ENCODE assay signal across 13 cellular contexts in the genomic region with DNA sequence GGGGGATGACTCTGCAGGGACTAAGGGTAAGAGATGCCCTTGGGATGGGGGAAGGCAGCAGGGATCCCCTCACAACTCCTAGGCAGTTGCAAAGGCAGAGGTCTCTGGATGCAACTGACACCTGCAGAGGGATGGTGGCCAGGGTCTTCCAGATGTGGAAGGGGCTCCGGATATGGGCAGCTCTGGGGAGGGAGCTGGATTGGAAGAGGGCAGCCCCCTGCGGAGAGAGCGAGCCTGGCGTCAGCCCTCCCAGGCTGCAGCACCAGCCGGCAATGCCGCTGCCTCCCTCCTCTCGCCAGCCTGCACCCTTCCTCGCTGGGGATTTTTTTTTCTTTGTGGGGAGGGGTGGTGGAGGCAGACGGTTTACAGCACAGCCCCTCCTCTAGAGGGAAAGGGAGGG. TPM values are rescaled to one million over a fixed set of nuclear protein-coding genes. Genes with fewer than 3 reads are reported as not detected.
DNase-seq lines count a peak whose midpoint lies in the region; ATAC-seq and TF ChIP-seq lines count a peak whose summit lies in the region.
"Had no signal": no experiment of that assay in that cellular context is flagged by ENCODE, and none has a peak within 500 bp of the region (broad histone marks: within the 10 kb centered on the region; RNA-seq: fewer than 3 reads in every experiment).

No MANE protein-coding gene starts in this region.

- H3K4me2 ChIP-seq in H9 (ENCODE audit: insufficient read depth, insufficient read length, low read length): peak overlapping the region; percentile 74
- H3K4me2 ChIP-seq in PC-3 (ENCODE audit: low read length): no peak overlapping the region

- H3K36me3 Mint-ChIP-seq in H9 (ENCODE audit: insufficient read depth in 1 of 3, low read depth in 3 of 3): no peaks in the 10 kb centered on the region

- no peak overlapping the region for H2BK15ac ChIP-seq in H9 (ENCODE audit: low read depth, low read length)

- POLR2A ChIA-PET in PC-3 (lab: Charles Lee; ENCODE audit: unreplicated experiment): no interaction called here

- no peak overlapping the region for H2BK120ac ChIP-seq in H9 (ENCODE audit: low read depth, low read length, poor library complexity, severe bottlenecking)

- no peak overlapping the region for H3K18ac ChIP-seq in H9 (ENCODE audit: insufficient read length, low read depth, low read length)

- H4K5ac ChIP-seq in H9 (ENCODE audit: insufficient read length, low read depth, low read length): no peak overlapping the region

- H3K27ac Mint-ChIP-seq in H9: no peak overlapping the region
- H3K27ac Mint-ChIP-seq: activated T-helper 17 cell treated with anti-CD3 and anti-CD28 coated beads, Interleukin-2, amount 50 U/mL, for 72 hours had no signal

- H3F3A ChIP-seq in PC-3 (ENCODE audit: low read length, unreplicated experiment): no peaks in the 10 kb centered on the region

- no peak overlapping the region for H3K23ac ChIP-seq in H9 (ENCODE audit: insufficient read length, low read depth, low read length)

- H3K9me3 ChIP-seq in H9 (ENCODE audit: control insufficient read depth, low read depth, low read length) (no peaks in the 10 kb centered on the region), ascending aorta (no peaks in the 10 kb centered on the region), thyroid gland (no peaks in the 10 kb centered on the region), PC-3 (ENCODE audit: low read length) (no peaks in the 10 kb centered on the region)
- H3K9me3 ChIP-seq: SJCRH30 had no signal

- H3K9ac ChIP-seq in H9 (ENCODE audit: extremely low read depth, insufficient read length, low read length): no peak overlapping the region
- H3K9ac ChIP-seq in PC-3 (ENCODE audit: low read length): no peak overlapping the region

- no peaks in the 10 kb centered on the region for H3K9me2 ChIP-seq in PC-3 (replicated peaks; ENCODE audit: low read length)

- TF ChIP-seq CTCF in H9 (conservative IDR thresholded peaks at IDR 0.05): no peak
- no peak for TF ChIP-seq CTCF in ascending aorta (IDR thresholded peaks at IDR 0.05)
- no peak for TF ChIP-seq CTCF in thyroid gland (IDR thresholded peaks at IDR 0.05)
- TF ChIP-seq CTCF in PC-3 (conservative IDR thresholded peaks at IDR 0.05; ENCODE audit: low read depth, low read length): no peak

- no peak overlapping the region for H4K91ac ChIP-seq in H9 (ENCODE audit: insufficient read length, low read depth, low read length)

- H2BK12ac ChIP-seq in H9 (ENCODE audit: insufficient read length, low read depth, low read length): no peak overlapping the region

- no peak overlapping the region for H2AK5ac ChIP-seq in H9 (ENCODE audit: insufficient read length, low read length)

- intact Hi-C loops in ascending aorta (cut with DNase I): no loop called here
- intact Hi-C loops in sciatic nerve (cut with DNase I): no loop called here
- intact Hi-C loops in thyroid gland (cut with DNase I): no loop called here
- intact Hi-C loops in PC-3 (cut with micrococcal nuclease): no loop called here

- no peaks in the 10 kb centered on the region; a peak in 1 of 5 replicates for H3K9me3 Mint-ChIP-seq in H9
- H3K9me3 Mint-ChIP-seq: activated T-helper 17 cell treated with anti-CD3 and anti-CD28 coated beads, Interleukin-2, amount 50 U/mL, for 72 hours had no signal

- H3K4ac ChIP-seq in H9 (ENCODE audit: low read depth, low read length): no peak overlapping the region

- no peak overlapping the region for H3K56ac ChIP-seq in H9 (ENCODE audit: insufficient read length, low read depth, low read length)

- H2BK5ac ChIP-seq in H9 (ENCODE audit: insufficient read length, low read length): no peak overlapping the region

- peaks cover 20% of the 10 kb centered on the region for H3K23me2 ChIP-seq in H9 (ENCODE audit: insufficient read length, low read depth, low read length, poor library complexity, severe bottlenecking)

- H3K4me3 ChIP-seq in ascending aorta: peak overlapping the region; percentile 80 to 98
- peak overlapping the region; percentile 41 for H3K4me3 ChIP-seq in iPS-11a (ENCODE audit: low read depth, low read length)
- H3K4me3 ChIP-seq in thyroid gland (replicated peaks in 1 of 3): no peak overlapping the region
- H3K4me3 ChIP-seq in PC-3 (ENCODE audit: low read length): no peak overlapping the region
- H3K4me3 ChIP-seq: SJCRH30 had no signal

- peaks cover 16% of the 10 kb centered on the region for H3K4me1 ChIP-seq in H9 (ENCODE audit: insufficient read depth, low read length)
- peaks cover 5% of the 10 kb centered on the region in 2 donors for H3K4me1 ChIP-seq in ascending aorta
- peaks cover 9 to 12% of the 10 kb centered on the region in 2 donors for H3K4me1 ChIP-seq in thyroid gland
- no peaks in the 10 kb centered on the region for H3K4me1 ChIP-seq in PC-3 (ENCODE audit: insufficient read depth, low read length)

- H3K4me1 Mint-ChIP-seq in H9: peaks cover 47 to 53% of the 10 kb centered on the region in 2 experiments
- H3K4me1 Mint-ChIP-seq: activated T-helper 17 cell treated with anti-CD3 and anti-CD28 coated beads, Interleukin-2, amount 50 U/mL, for 72 hours had no signal

- CTCF ChIA-PET in PC-3 (lab: Charles Lee): interaction anchor here (0.6 kb wide), 1 partner anchor 706 kb away, joined by 3 read pairs; no protein-coding TSS in a partner anchor

- no peaks in the 10 kb centered on the region for H3K79me1 ChIP-seq in H9 (ENCODE audit: insufficient read depth, low read depth, low read length, poor library complexity, severe bottlenecking)

- H3K79me2 ChIP-seq in H9 (ENCODE audit: insufficient read depth, low read length) (no peaks in the 10 kb centered on the region), PC-3 (ENCODE audit: low read length) (no peaks in the 10 kb centered on the region)

- H3T11ph ChIP-seq in H9 (ENCODE audit: low read length): no peak overlapping the region

- WGBS in H9 (ENCODE audit: extremely low coverage, insufficient read length, low lambda C conversion rate): no CpG with 5 or more reads among the region's 9 CpGs
- WGBS in thyroid gland, 2 donors: 5 to 14% methylated on average over 1 to 8 of the region's 9 CpGs

- H3K36me3 ChIP-seq in ascending aorta (no peaks in the 10 kb centered on the region), thyroid gland (no peaks in the 10 kb centered on the region), PC-3 (ENCODE audit: low read depth, low read length) (no peaks in the 10 kb centered on the region)
- H3K36me3 ChIP-seq: SJCRH30 had no signal

- H3K27me3 Mint-ChIP-seq in H9 (ENCODE audit: low read depth): peaks cover 55% of the 10 kb centered on the region

- H3K27me3 ChIP-seq in H9 (ENCODE audit: insufficient read depth, low read length) (peaks cover 2% of the 10 kb centered on the region; the same call in 1 of the 2 replicates), ascending aorta (no peaks in the 10 kb centered on the region), thyroid gland (peaks cover 7% of the 10 kb centered on the region), PC-3 (ENCODE audit: low read length) (peaks cover 45% of the 10 kb centered on the region)

- H3K27ac ChIP-seq in H9 (ENCODE audit: insufficient read length, low read depth, low read length): no peak overlapping the region
- H3K27ac ChIP-seq in ascending aorta: no peak overlapping the region
- no peak overlapping the region for H3K27ac ChIP-seq in thyroid gland
- no peak overlapping the region for H3K27ac ChIP-seq in PC-3 (ENCODE audit: low read length)
- H3K27ac ChIP-seq: SJCRH30 had no signal

- no peak overlapping the region for H3K14ac ChIP-seq in H9 (ENCODE audit: insufficient read depth, low read length)

- DNase-seq in H9 (no peak), ascending aorta (ENCODE audit: low spot score in 2 of 2) (no peak), sciatic nerve (ENCODE audit: low spot score) (no peak), thyroid gland (no peak), kidney tubule cell (ENCODE audit: low spot score) (no peak), PC-3 (no peak)
- DNase-seq: activated CD4-positive, CD25-positive, alpha-beta regulatory T cell; NCI-H69; SJCRH30 had no signal

- no peak overlapping the region for H2AFZ ChIP-seq in H9 (ENCODE audit: low read length)
- no peak overlapping the region for H2AFZ ChIP-seq in PC-3 (ENCODE audit: low read length)

- ATAC-seq in sciatic nerve (peak; percentile 12), PC-3 (no peak), HG02763 (IDR thresholded peaks at IDR 0.05; ENCODE audit: unreplicated experiment) (no peak)
- ATAC-seq: activated T-helper 17 cell treated with anti-CD3 and anti-CD28 coated beads, Interleukin-2, amount 50 U/mL, for 72 hours; HCT116 had no signal

- H2BK20ac ChIP-seq in H9 (ENCODE audit: low read depth, low read length, poor library complexity, severe bottlenecking): no peak overlapping the region

- BruUV-seq in PC-3 (replicated peaks; lab: Mats Ljungman, UMichigan): no TSS peak

- H4K20me1 ChIP-seq in H9 (ENCODE audit: control insufficient read depth, insufficient read depth, insufficient read length) (no peaks in the 10 kb centered on the region), PC-3 (ENCODE audit: low read length) (no peaks in the 10 kb centered on the region)

- no peak overlapping the region for H4K8ac ChIP-seq in H9 (replicated peaks; ENCODE audit: insufficient read length, low read depth, low read length)

- H3K4me3 Mint-ChIP-seq in H9: peak overlapping the region; percentile 63 to 84
- H3K4me3 Mint-ChIP-seq: activated T-helper 17 cell treated with anti-CD3 and anti-CD28 coated beads, Interleukin-2, amount 50 U/mL, for 72 hours had no signal

- TF ChIP-seq POLR2A in thyroid gland (IDR thresholded peaks at IDR 0.05): no peak

RNA-seq across cellular contexts. Expression of gene INSYN1, which starts 1.7 kb away (rescaled TPM):
- total RNA-seq in H9 (2021) (1.9 and 2.5 TPM in 2 replicates), ascending aorta (13.0 TPM), sciatic nerve (7.8 TPM), thyroid gland (1 to 10 TPM in 3 of 4 donors, under 1 TPM in 1; 0.83 to 2.5 (median 2.0) TPM), PC-3 (2014; rRNA removed) (not detected in 2 replicates)
- total RNA-seq: activated T-helper 17 cell treated with anti-CD3 and anti-CD28 coated beads, Interleukin-2, amount 50 U/mL, for 72 hours; SJCRH30 had no signal

Comparison
In these comparisons a context has a peak if more than half of its experiments do, and no peak if none do; other contexts are left out.
1. H3K4me3 ChIP-seq: peak in ascending aorta (2 of 2) and iPS-11a (single experiment); none in thyroid gland (0 of 3) and PC-3 (single experiment).